1 cellular context compared by ENCODE assay signal in the genomic region with DNA sequence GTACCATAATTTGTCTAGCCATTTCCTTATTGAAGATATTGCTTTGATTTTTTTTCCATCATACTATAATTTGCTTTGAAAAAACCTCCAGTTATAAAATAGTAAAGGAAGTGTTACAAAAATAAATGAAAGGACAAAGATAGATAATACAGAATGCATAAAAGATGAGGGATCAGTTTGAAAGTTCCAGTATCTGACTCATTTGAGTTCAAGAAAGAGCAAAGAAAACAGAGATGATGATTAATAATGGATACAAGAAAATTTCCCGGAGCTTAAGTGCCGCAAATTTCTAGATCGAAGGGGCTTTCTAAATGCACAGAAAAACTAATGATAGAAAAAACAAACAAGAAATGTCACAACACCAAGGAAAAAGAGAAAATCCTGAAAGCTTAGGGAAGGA.
TF ChIP-seq lines count a peak whose summit lies in the region.

No MANE protein-coding gene starts in this region.

TF ChIP-seq in WTC11, 78 proteins besides CTCF, POLR2A, EP300 and RAD21:
- TF ChIP-seq, protein P1, sequence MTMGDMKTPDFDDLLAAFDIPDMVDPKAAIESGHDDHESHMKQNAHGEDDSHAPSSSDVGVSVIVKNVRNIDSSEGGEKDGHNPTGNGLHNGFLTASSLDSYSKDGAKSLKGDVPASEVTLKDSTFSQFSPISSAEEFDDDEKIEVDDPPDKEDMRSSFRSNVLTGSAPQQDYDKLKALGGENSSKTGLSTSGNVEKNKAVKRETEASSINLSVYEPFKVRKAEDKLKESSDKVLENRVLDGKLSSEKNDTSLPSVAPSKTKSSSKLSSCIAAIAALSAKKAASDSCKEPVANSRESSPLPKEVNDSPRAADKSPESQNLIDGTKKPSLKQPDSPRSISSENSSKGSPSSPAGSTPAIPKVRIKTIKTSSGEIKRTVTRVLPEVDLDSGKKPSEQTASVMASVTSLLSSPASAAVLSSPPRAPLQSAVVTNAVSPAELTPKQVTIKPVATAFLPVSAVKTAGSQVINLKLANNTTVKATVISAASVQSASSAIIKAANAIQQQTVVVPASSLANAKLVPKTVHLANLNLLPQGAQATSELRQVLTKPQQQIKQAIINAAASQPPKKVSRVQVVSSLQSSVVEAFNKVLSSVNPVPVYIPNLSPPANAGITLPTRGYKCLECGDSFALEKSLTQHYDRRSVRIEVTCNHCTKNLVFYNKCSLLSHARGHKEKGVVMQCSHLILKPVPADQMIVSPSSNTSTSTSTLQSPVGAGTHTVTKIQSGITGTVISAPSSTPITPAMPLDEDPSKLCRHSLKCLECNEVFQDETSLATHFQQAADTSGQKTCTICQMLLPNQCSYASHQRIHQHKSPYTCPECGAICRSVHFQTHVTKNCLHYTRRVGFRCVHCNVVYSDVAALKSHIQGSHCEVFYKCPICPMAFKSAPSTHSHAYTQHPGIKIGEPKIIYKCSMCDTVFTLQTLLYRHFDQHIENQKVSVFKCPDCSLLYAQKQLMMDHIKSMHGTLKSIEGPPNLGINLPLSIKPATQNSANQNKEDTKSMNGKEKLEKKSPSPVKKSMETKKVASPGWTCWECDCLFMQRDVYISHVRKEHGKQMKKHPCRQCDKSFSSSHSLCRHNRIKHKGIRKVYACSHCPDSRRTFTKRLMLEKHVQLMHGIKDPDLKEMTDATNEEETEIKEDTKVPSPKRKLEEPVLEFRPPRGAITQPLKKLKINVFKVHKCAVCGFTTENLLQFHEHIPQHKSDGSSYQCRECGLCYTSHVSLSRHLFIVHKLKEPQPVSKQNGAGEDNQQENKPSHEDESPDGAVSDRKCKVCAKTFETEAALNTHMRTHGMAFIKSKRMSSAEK (CRISPR knock-in tag; IDR thresholded peaks at IDR 0.05; ENCODE audit: borderline replicate concordance), result no peak
- TF ChIP-seq, protein P2, sequence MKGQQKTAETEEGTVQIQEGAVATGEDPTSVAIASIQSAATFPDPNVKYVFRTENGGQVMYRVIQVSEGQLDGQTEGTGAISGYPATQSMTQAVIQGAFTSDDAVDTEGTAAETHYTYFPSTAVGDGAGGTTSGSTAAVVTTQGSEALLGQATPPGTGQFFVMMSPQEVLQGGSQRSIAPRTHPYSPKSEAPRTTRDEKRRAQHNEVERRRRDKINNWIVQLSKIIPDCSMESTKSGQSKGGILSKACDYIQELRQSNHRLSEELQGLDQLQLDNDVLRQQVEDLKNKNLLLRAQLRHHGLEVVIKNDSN (CRISPR knock-in tag; IDR thresholded peaks at IDR 0.05), result no peak
- TF ChIP-seq ZNF317 (CRISPR knock-in tag; IDR thresholded peaks at IDR 0.05; ENCODE audit: borderline replicate concordance, low read depth) (no peak), ZNF671 (CRISPR knock-in tag; IDR thresholded peaks at IDR 0.05) (no peak)
